ENCODE assay signal across 20 cellular contexts in genomic region chr15:90807687-90808086, GRCh38.
A peak's percentile ranks its signal among the peaks of the same experiment; 100 is the strongest.
DNase-seq lines count a peak whose midpoint lies in the region; ATAC-seq and TF ChIP-seq lines count a peak whose summit lies in the region.
"Had no signal": no experiment of that assay in that cellular context is flagged by ENCODE, and none has a peak within 500 bp of the region (broad histone marks: within the 10 kb centered on the region; RNA-seq: fewer than 3 reads in every experiment).

No MANE protein-coding gene starts in this region.

- intact Hi-C loops in natural killer cell (cut with micrococcal nuclease) = no loop called here

- peaks cover 60% of the 10 kb centered on the region for H3K36me3 Mint-ChIP-seq in activated naive CD8-positive, alpha-beta T cell treated with anti-CD3 and anti-CD28 coated beads, Interleukin-2, amount 50 U/mL, for 24 hours (ENCODE audit: low read depth)
- H3K36me3 Mint-ChIP-seq in natural killer cell (no peaks in the 10 kb centered on the region), chondrocyte (ENCODE audit: low read depth) (no peaks in the 10 kb centered on the region)
- H3K36me3 Mint-ChIP-seq: brain had no signal

- no peaks in the 10 kb centered on the region for H3K9me3 Mint-ChIP-seq in activated naive CD8-positive, alpha-beta T cell treated with anti-CD3 and anti-CD28 coated beads, Interleukin-2, amount 50 U/mL, for 24 hours
- H3K9me3 Mint-ChIP-seq in natural killer cell = no peaks in the 10 kb centered on the region
- H3K9me3 Mint-ChIP-seq in chondrocyte (ENCODE audit: low read depth) = no peaks in the 10 kb centered on the region
- H3K9me3 Mint-ChIP-seq: activated naive CD4-positive, alpha-beta T cell treated with anti-CD3 and anti-CD28 coated beads, Interleukin-2, amount 50 U/mL, for 24 hours; brain; type B pancreatic cell; WTC11 had no signal

- no peaks in the 10 kb centered on the region for H3K27me3 Mint-ChIP-seq in activated naive CD8-positive, alpha-beta T cell treated with anti-CD3 and anti-CD28 coated beads, Interleukin-2, amount 50 U/mL, for 24 hours
- H3K27me3 Mint-ChIP-seq in natural killer cell (ENCODE audit: low read depth in 2 of 2) = no peaks in the 10 kb centered on the region
- H3K27me3 Mint-ChIP-seq in chondrocyte (ENCODE audit: low read depth) = no peaks in the 10 kb centered on the region
- H3K27me3 Mint-ChIP-seq: activated naive CD4-positive, alpha-beta T cell treated with anti-CD3 and anti-CD28 coated beads, Interleukin-2, amount 50 U/mL, for 24 hours; brain; type B pancreatic cell had no signal

- no peak overlapping the region for H3K27ac Mint-ChIP-seq in activated naive CD8-positive, alpha-beta T cell treated with anti-CD3 and anti-CD28 coated beads, Interleukin-2, amount 50 U/mL, for 24 hours
- H3K27ac Mint-ChIP-seq in natural killer cell = peak overlapping the region; percentile 12 to 15
- H3K27ac Mint-ChIP-seq in chondrocyte (ENCODE audit: unreplicated experiment) = no peak overlapping the region
- H3K27ac Mint-ChIP-seq: type B pancreatic cell had no signal

- TF ChIP-seq CTCF in natural killer cell (IDR thresholded peaks at IDR 0.05) (no peak), chondrocyte (IDR thresholded peaks at IDR 0.05) (no peak)

- DNase-seq in activated CD4-positive, CD25-positive, alpha-beta regulatory T cell (lab: John Stamatoyannopoulos, UW) = no peak
- peak; percentile 82 for DNase-seq in LHCN-M2 (ENCODE audit: low read depth)
- no peak for DNase-seq in activated naive CD8-positive, alpha-beta T cell treated with anti-CD3 and anti-CD28 coated beads, Interleukin-2, amount 50 U/mL, for 24 hours
- no peak for DNase-seq in natural killer cell
- DNase-seq in chondrocyte (ENCODE audit: low spot score) = no peak
- no peak for DNase-seq in SHP77 treated with DMSO at 0.1 percent for 48 hours (lab: John Stamatoyannopoulos, UW)
- no peak for DNase-seq in ureter (ENCODE audit: low spot score)
- DNase-seq: colonic mucosa; heart right ventricle; NCI-H1417 treated with DMSO at 0.1 percent for 48 hours; NCI-H524; Right ventricle myocardium superior; sigmoid colon; stimulated activated CD4-positive, alpha-beta T cell treated with anti-CD3 and anti-CD28 coated beads, Interleukin-2, amount 100 ng/mL, for 24 hours; stomach had no signal

- peaks cover 11% of the 10 kb centered on the region for H3K4me1 Mint-ChIP-seq in activated naive CD8-positive, alpha-beta T cell treated with anti-CD3 and anti-CD28 coated beads, Interleukin-2, amount 50 U/mL, for 24 hours
- peaks cover 17 to 28% of the 10 kb centered on the region in 2 donors for H3K4me1 Mint-ChIP-seq in natural killer cell
- peaks cover 4% of the 10 kb centered on the region for H3K4me1 Mint-ChIP-seq in chondrocyte (ENCODE audit: low read depth)
- H3K4me1 Mint-ChIP-seq: activated naive CD4-positive, alpha-beta T cell treated with anti-CD3 and anti-CD28 coated beads, Interleukin-2, amount 50 U/mL, for 24 hours had no signal

- H3K4me3 Mint-ChIP-seq in activated naive CD8-positive, alpha-beta T cell treated with anti-CD3 and anti-CD28 coated beads, Interleukin-2, amount 50 U/mL, for 24 hours = no peak overlapping the region
- no peak overlapping the region for H3K4me3 Mint-ChIP-seq in natural killer cell
- no peak overlapping the region for H3K4me3 Mint-ChIP-seq in chondrocyte (ENCODE audit: unreplicated experiment)
- H3K4me3 Mint-ChIP-seq: activated naive CD4-positive, alpha-beta T cell treated with anti-CD3 and anti-CD28 coated beads, Interleukin-2, amount 50 U/mL, for 24 hours; brain; type B pancreatic cell; WTC11 had no signal

- peak; percentile 32 to 89 for ATAC-seq in activated CD4-positive, CD25-positive, alpha-beta regulatory T cell treated with anti-CD3 and anti-CD28 coated beads, Interleukin-2, amount 50 U/mL, for 24 hours
- peak; percentile 46 for ATAC-seq in activated naive CD8-positive, alpha-beta T cell treated with anti-CD3 and anti-CD28 coated beads, Interleukin-2, amount 50 U/mL, for 24 hours
- peak; percentile 50 to 72 (median 58) for ATAC-seq in natural killer cell
- ATAC-seq: WTC11 had no signal

Comparison
In these comparisons a context has a peak if more than half of its experiments do, and no peak if none do; other contexts are left out.
1. H3K27ac Mint-ChIP-seq: peak in natural killer cell (2 of 2); none in activated naive CD8-positive, alpha-beta T cell treated with anti-CD3 and anti-CD28 coated beads, Interleukin-2, amount 50 U/mL, for 24 hours (single experiment) and chondrocyte (single experiment).
2. Peak in every context shown above with its lines, with median percentiles within 50 percentile points of each other: ATAC-seq.